1 cellular context compared by ENCODE assay signal in genomic region chr22:24266495-24266894, GRCh38. TPM values are rescaled to one million over a fixed set of nuclear protein-coding genes. Genes with fewer than 3 reads are reported as not detected.
"Had no signal": no experiment of that assay in that cellular context is flagged by ENCODE, and none has a peak within 500 bp of the region (broad histone marks: within the 10 kb centered on the region; RNA-seq: fewer than 3 reads in every experiment).

No MANE protein-coding gene starts in this region.

RNA-seq across cellular contexts. Expression of gene GGT5, which starts 21.6 kb away (rescaled TPM):
- total RNA-seq: M059J had no signal
